ENCODE assay signal across 8 cellular contexts in the genomic region with DNA sequence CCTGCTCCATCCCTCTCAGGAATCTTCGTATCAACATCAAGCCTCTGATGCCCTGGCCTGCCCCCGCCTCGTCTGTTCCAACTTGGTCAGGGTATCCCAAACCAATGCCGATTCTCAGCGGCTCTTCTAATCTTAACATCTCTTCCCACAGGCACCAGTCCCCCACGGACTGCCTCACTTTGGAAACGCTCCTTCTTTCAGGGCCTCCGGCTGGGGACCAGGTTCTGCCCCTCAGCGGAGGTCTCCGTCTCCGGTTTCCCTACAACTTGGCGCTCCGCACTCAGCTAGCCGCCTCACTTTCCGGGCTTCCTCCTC. TPM values are rescaled to one million over a fixed set of nuclear protein-coding genes. Genes with fewer than 3 reads are reported as not detected.
DNase-seq lines count a peak whose midpoint lies in the region; ATAC-seq, FAIRE-seq and TF ChIP-seq lines count a peak whose summit lies in the region.

No MANE protein-coding gene starts in this region.

- no peak for TF ChIP-seq EP300 in A549 (IDR thresholded peaks at IDR 0.05)
- TF ChIP-seq EP300 in transverse colon (IDR thresholded peaks at IDR 0.05; ENCODE audit: low read depth): no peak

- in situ Hi-C loops in transverse colon (cut with MboI; ENCODE audit: low pct_ligation_motif_present in 1 of 4, low pct_unique_long_range_greater_than_20kb in 1 of 4, low sequenced_read_pairs in 3 of 4): no loop called here

- H3K4me1 Mint-ChIP-seq in activated naive CD8-positive, alpha-beta T cell treated with anti-CD3 and anti-CD28 coated beads for 36 hours: peaks cover 35% of the 10 kb centered on the region

- peaks cover 29% of the 10 kb centered on the region for H3K79me2 ChIP-seq in HCT116 (ENCODE audit: insufficient read depth, low read length)

- POLR2A ChIA-PET in A549 (lab: Yijun Ruan, JAX): interaction anchor here (0.9 to 1.6 kb wide), 9 partner anchors 8 to 198 kb away, joined by 3 to 6 read pairs (median 5); a partner anchor contains a TSS
- POLR2A ChIA-PET in HCT116 (lab: Charles Lee): interaction anchor here (1.2 to 1.8 kb wide), 4 partner anchors 12 to 216 kb away, joined by 4 to 5 read pairs (median 4); no protein-coding TSS in a partner anchor

- H3K27me3 Mint-ChIP-seq in activated naive CD8-positive, alpha-beta T cell treated with anti-CD3 and anti-CD28 coated beads for 36 hours: no peaks in the 10 kb centered on the region

- ATAC-seq in A549 (peak in 1 of 2 experiments; percentile 19; a peak in 3 of 6 replicates), HCT116 (peak; percentile 5), left lung (peak; percentile 7), HG03095 (IDR thresholded peaks at IDR 0.05; ENCODE audit: unreplicated experiment) (no peak)

- H3K36me3 ChIP-seq in HCT116 (ENCODE audit: control insufficient read depth in 1 of 2, insufficient read depth in 2 of 2, low read length in 2 of 2) (peaks cover 19 to 36% of the 10 kb centered on the region in 2 experiments; a peak in 3 of 4 replicates), left lung (peaks cover 0 to 35% of the 10 kb centered on the region in 2 donors), transverse colon (peaks cover 0 to 27% (median 7%) of the 10 kb centered on the region in 4 donors)

- DNase-seq in A549 (ENCODE audit: low read depth in 1 of 2, low spot score in 1 of 2): no peak
- DNase-seq in HCT116 (ENCODE audit: low read depth, low spot score): no peak
- no peak for DNase-seq in activated naive CD8-positive, alpha-beta T cell treated with anti-CD3 and anti-CD28 coated beads for 36 hours
- peak in 1 of 2 donors; percentile 40 for DNase-seq in left lung
- DNase-seq in transverse colon: no peak
- no peak for DNase-seq in RKO (ENCODE audit: low spot score)
- DNase-seq in erythroblast (lab: John Stamatoyannopoulos, UW): no peak

- H3K9me3 Mint-ChIP-seq in activated naive CD8-positive, alpha-beta T cell treated with anti-CD3 and anti-CD28 coated beads for 36 hours: no peaks in the 10 kb centered on the region

- peaks cover 33% of the 10 kb centered on the region for H3K36me3 Mint-ChIP-seq in activated naive CD8-positive, alpha-beta T cell treated with anti-CD3 and anti-CD28 coated beads for 36 hours

- H3K27me3 ChIP-seq in HCT116 (ENCODE audit: insufficient read depth, low read length): no peaks in the 10 kb centered on the region
- no peaks in the 10 kb centered on the region for H3K27me3 ChIP-seq in left lung
- no peaks in the 10 kb centered on the region for H3K27me3 ChIP-seq in transverse colon

- peak overlapping the region; percentile 93 for H3K4me3 ChIP-seq in A549
- H3K4me3 ChIP-seq in HCT116 (replicated peaks in 1 of 2; ENCODE audit: low read depth in 1 of 2, low read length in 2 of 2): peak overlapping the region; percentile 76 to 83
- peak overlapping the region; percentile 89 to 96 for H3K4me3 ChIP-seq in left lung
- peak overlapping the region; percentile 71 to 89 (median 78) for H3K4me3 ChIP-seq in transverse colon

- H3K9me2 ChIP-seq in HCT116 (ENCODE audit: insufficient read depth): no peaks in the 10 kb centered on the region

- H3K27ac ChIP-seq in A549: peak overlapping the region; percentile 85 to 88
- peak overlapping the region; percentile 66 for H3K27ac ChIP-seq in HCT116 (ENCODE audit: low read depth, low read length)
- H3K27ac ChIP-seq in left lung: peak overlapping the region in 1 of 2 donors; percentile 86
- H3K27ac ChIP-seq in transverse colon: peak overlapping the region; percentile 87 to 94 (median 88)

- H3K4me3 Mint-ChIP-seq in activated naive CD8-positive, alpha-beta T cell treated with anti-CD3 and anti-CD28 coated beads for 36 hours: peak overlapping the region; percentile 100

- intact Hi-C loops in HCT116 (cut with micrococcal nuclease) (no loop called here), left lung (cut with DNase I) (no loop called here), transverse colon (cut with DNase I; ENCODE audit: low total_unique reads) (no loop called here)

- no peak for TF ChIP-seq POLR2A in A549 (IDR thresholded peaks at IDR 0.05; ENCODE audit: low read length)
- TF ChIP-seq POLR2A in HCT116 (IDR thresholded peaks at IDR 0.05; ENCODE audit: borderline replicate concordance, extremely low read depth, insufficient read depth, insufficient read length): no peak
- TF ChIP-seq POLR2A in transverse colon (IDR thresholded peaks at IDR 0.05): no peak
- no peak for TF ChIP-seq POLR2A in erythroblast (IDR thresholded peaks at IDR 0.05; ENCODE audit: low read length)

- H3K4me1 ChIP-seq in A549: peaks cover 22% of the 10 kb centered on the region
- peaks cover 11 to 22% of the 10 kb centered on the region in 2 experiments for H3K4me1 ChIP-seq in HCT116 (ENCODE audit: control insufficient read depth in 1 of 2, insufficient read depth in 2 of 2, low read length in 2 of 2)
- H3K4me1 ChIP-seq in left lung: peaks cover 10 to 28% of the 10 kb centered on the region in 2 donors
- peaks cover 16 to 31% (median 24%) of the 10 kb centered on the region in 4 donors for H3K4me1 ChIP-seq in transverse colon

- H3K9ac ChIP-seq in HCT116 (ENCODE audit: low read length): peak overlapping the region; percentile 90

- H3K4me2 ChIP-seq in A549 (peak overlapping the region; percentile 98), HCT116 (ENCODE audit: low read length) (peak overlapping the region; percentile 88)

- TF ChIP-seq CTCF in A549 (IDR thresholded peaks at IDR 0.05): no peak
- no peak for TF ChIP-seq CTCF in HCT116 (IDR thresholded peaks at IDR 0.05 in 2 of 3, conservative IDR thresholded peaks at IDR 0.05 in 1 of 3; ENCODE audit: borderline replicate concordance in 1 of 3, insufficient read depth in 1 of 3, low read depth in 2 of 3, low read length in 2 of 3)
- no peak for TF ChIP-seq CTCF in left lung (IDR thresholded peaks at IDR 0.05)
- TF ChIP-seq CTCF in transverse colon (IDR thresholded peaks at IDR 0.05): no peak

- peak overlapping the region; percentile 99 for H3K27ac Mint-ChIP-seq in activated naive CD8-positive, alpha-beta T cell treated with anti-CD3 and anti-CD28 coated beads for 36 hours

- TSS peak; percentile 32 for BruUV-seq in HCT116 (replicated peaks; lab: Mats Ljungman, UMichigan)

- TF ChIP-seq RAD21 in A549 (conservative IDR thresholded peaks at IDR 0.05 in 1 of 2, IDR thresholded peaks at IDR 0.05 in 1 of 2): no peak
- TF ChIP-seq RAD21 in HCT116 (IDR thresholded peaks at IDR 0.05; ENCODE audit: low read depth): no peak

- FAIRE-seq in A549 (lab: Jason Lieb, UNC): no peak

- 2% methylated on average over 15 of the region's 15 CpGs for WGBS in A549 (ENCODE audit: missing lambda C conversion rate)
- WGBS in transverse colon (ENCODE audit: low coverage in 1 of 2), 2 donors: 1% methylated on average over 15 of the region's 15 CpGs; no CpG with 5 or more reads in 1 of the 2 donors

- RAD21 ChIA-PET in HCT116 (lab: Charles Lee; ENCODE audit: low non-redundant PET in 1 of 2, low total read pairs in 2 of 2, uncharacterized antibody in 2 of 2, unreplicated experiment in 2 of 2): no interaction called here

- CTCF ChIA-PET in A549 (lab: Yijun Ruan, JAX): interaction anchor here (0.8 to 4.5 kb wide), 7 partner anchors 8 to 84 kb away, joined by 3 to 30 read pairs (median 7); a partner anchor contains a TSS
- CTCF ChIA-PET in HCT116 (lab: Charles Lee): interaction anchor here (1.2 kb wide), 1 partner anchor 102 kb away, joined by 5 read pairs; no protein-coding TSS in a partner anchor

- H4K20me1 ChIP-seq in HCT116 (ENCODE audit: insufficient read depth): no peaks in the 10 kb centered on the region

- H3K9me3 ChIP-seq in A549 (no peaks in the 10 kb centered on the region), HCT116 (ENCODE audit: control insufficient read depth in 1 of 2, insufficient read depth in 1 of 2, low read depth in 1 of 2, low read length in 2 of 2) (no peaks in the 10 kb centered on the region), left lung (no peaks in the 10 kb centered on the region), transverse colon (no peaks in the 10 kb centered on the region)

- no peak overlapping the region for H2AFZ ChIP-seq in HCT116 (ENCODE audit: low read depth, low read length, poor library complexity, severe bottlenecking)

RNA-seq across cellular contexts. Expression of a gene that starts 0.5 kb away (rescaled TPM):
- polyA plus RNA-seq in A549 (2011; rRNA removed): 47.8 and 53.8 TPM in 2 replicates
- polyA plus RNA-seq in A549 (2012; cell fraction: cytosol; rRNA removed): 59.3 and 63.3 TPM in 2 replicates
- 70.5 and 71.8 TPM in 2 replicates for polyA plus RNA-seq in A549 (2012; cell fraction: nucleus; rRNA removed)
- 69.1 to 76.3 TPM (median 70.9 TPM) in 3 replicates for polyA plus RNA-seq in A549 (2017; fragmentation: RNase III; extraction: RNeasy Plus Mini Kit Qiagen cat#74134 plus additional on column Dnase treatment)
- polyA minus RNA-seq in A549 (2011; rRNA and poly(A)+ RNA removed): 61.8 and 67.2 TPM in 2 replicates
- total RNA-seq in HCT116 (2021; ENCODE audit: unreplicated experiment): 63.7 TPM
- polyA plus RNA-seq in HCT116 (2012): 29.9 and 39.4 TPM in 2 replicates
- total RNA-seq in activated naive CD8-positive, alpha-beta T cell treated with anti-CD3 and anti-CD28 coated beads for 36 hours: 10 to 100 TPM; 85.2 to 87.5 TPM
- 10 to 100 TPM; 27.1 to 40.6 TPM for total RNA-seq in left lung
- 10 to 100 TPM in 3 of 4 donors, 1 to 10 TPM in 1; 10.0 to 30.8 (median 27.8) TPM for total RNA-seq in transverse colon

RNA-seq across cellular contexts. Expression of a gene that starts 5.8 kb away (rescaled TPM):
- polyA plus RNA-seq in A549 (2011; rRNA removed) (14.9 and 17.2 TPM in 2 replicates), A549 (2017; fragmentation: RNase III; extraction: RNeasy Plus Mini Kit Qiagen cat#74134 plus additional on column Dnase treatment) (24.7 to 29.6 TPM (median 28.0 TPM) in 3 replicates)
- polyA plus RNA-seq in A549 (2012; cell fraction: cytosol; rRNA removed): 22.6 and 34.6 TPM in 2 replicates
- polyA plus RNA-seq in A549 (2012; cell fraction: nucleus; rRNA removed): 62.9 and 75.7 TPM in 2 replicates
- polyA minus RNA-seq in A549 (2011; rRNA and poly(A)+ RNA removed): 16.7 and 27.0 TPM in 2 replicates
- total RNA-seq in HCT116 (2021; ENCODE audit: unreplicated experiment) (19.5 TPM), left lung (10 to 100 TPM; 44.0 to 53.8 TPM), transverse colon (100 to 1,000 TPM in 1 of 4 donors, 10 to 100 TPM in 3; 48.4 to 104 (median 50.9) TPM)
- polyA plus RNA-seq in HCT116 (2012): 7.6 and 8.2 TPM in 2 replicates
- total RNA-seq in activated naive CD8-positive, alpha-beta T cell treated with anti-CD3 and anti-CD28 coated beads for 36 hours: 10 to 100 TPM; 24.5 to 25.1 TPM

RNA-seq across cellular contexts. Expression of a gene that starts 16.2 kb away (rescaled TPM):
- polyA plus RNA-seq in A549 (2011; rRNA removed) (not detected in 2 replicates), A549 (2017; fragmentation: RNase III; extraction: RNeasy Plus Mini Kit Qiagen cat#74134 plus additional on column Dnase treatment) (not detected in 3 replicates)
- polyA plus RNA-seq in A549 (2012; cell fraction: cytosol; rRNA removed): not detected in 2 replicates
- polyA plus RNA-seq in A549 (2012; cell fraction: nucleus; rRNA removed): not detected in 2 replicates
- not detected in 2 replicates for polyA minus RNA-seq in A549 (2011; rRNA and poly(A)+ RNA removed)
- total RNA-seq in HCT116 (2021; ENCODE audit: unreplicated experiment) (0.69 TPM), left lung (not detected), transverse colon (not detected)
- polyA plus RNA-seq in HCT116 (2012): not detected in 2 replicates
- total RNA-seq in activated naive CD8-positive, alpha-beta T cell treated with anti-CD3 and anti-CD28 coated beads for 36 hours: not detected

RNA-seq across cellular contexts. Expression of a gene that starts 22.0 kb away (rescaled TPM):
- polyA plus RNA-seq in A549 (2011; rRNA removed): 12.5 and 14.5 TPM in 2 replicates
- polyA plus RNA-seq in A549 (2012; cell fraction: cytosol; rRNA removed): 10.9 and 14.3 TPM in 2 replicates
- polyA plus RNA-seq in A549 (2012; cell fraction: nucleus; rRNA removed): 48.7 and 61.4 TPM in 2 replicates
- 10.6 to 11.9 TPM (median 11.6 TPM) in 3 replicates for polyA plus RNA-seq in A549 (2017; fragmentation: RNase III; extraction: RNeasy Plus Mini Kit Qiagen cat#74134 plus additional on column Dnase treatment)
- polyA minus RNA-seq in A549 (2011; rRNA and poly(A)+ RNA removed): 13.0 and 15.2 TPM in 2 replicates
- total RNA-seq in HCT116 (2021; ENCODE audit: unreplicated experiment): 30.3 TPM
- polyA plus RNA-seq in HCT116 (2012): 21.2 and 30.3 TPM in 2 replicates
- 1 to 10 TPM; 4.1 to 4.3 TPM for total RNA-seq in activated naive CD8-positive, alpha-beta T cell treated with anti-CD3 and anti-CD28 coated beads for 36 hours
- 10 to 100 TPM; 45.5 to 49.4 TPM for total RNA-seq in left lung
- 10 to 100 TPM in 2 of 4 donors, 1 to 10 TPM in 2; 6.6 to 19.1 (median 9.9) TPM for total RNA-seq in transverse colon

RNA-seq across cellular contexts. Expression of a gene that starts 39.5 kb away (rescaled TPM):
- not detected in 2 replicates for polyA plus RNA-seq in A549 (2011; rRNA removed)
- polyA plus RNA-seq in A549 (2012; cell fraction: cytosol; rRNA removed): not detected in 2 replicates
- not detected in 2 replicates for polyA plus RNA-seq in A549 (2012; cell fraction: nucleus; rRNA removed)
- not detected in 3 replicates for polyA plus RNA-seq in A549 (2017; fragmentation: RNase III; extraction: RNeasy Plus Mini Kit Qiagen cat#74134 plus additional on column Dnase treatment)
- polyA minus RNA-seq in A549 (2011; rRNA and poly(A)+ RNA removed): not detected in 2 replicates
- total RNA-seq in HCT116 (2021; ENCODE audit: unreplicated experiment): not detected
- polyA plus RNA-seq in HCT116 (2012): not detected in 2 replicates
- total RNA-seq in activated naive CD8-positive, alpha-beta T cell treated with anti-CD3 and anti-CD28 coated beads for 36 hours: not detected
- total RNA-seq in left lung: not detected
- total RNA-seq in transverse colon: not detected
